Comparison of ENCODE assay signal across 9 cellular contexts in the genomic region with DNA sequence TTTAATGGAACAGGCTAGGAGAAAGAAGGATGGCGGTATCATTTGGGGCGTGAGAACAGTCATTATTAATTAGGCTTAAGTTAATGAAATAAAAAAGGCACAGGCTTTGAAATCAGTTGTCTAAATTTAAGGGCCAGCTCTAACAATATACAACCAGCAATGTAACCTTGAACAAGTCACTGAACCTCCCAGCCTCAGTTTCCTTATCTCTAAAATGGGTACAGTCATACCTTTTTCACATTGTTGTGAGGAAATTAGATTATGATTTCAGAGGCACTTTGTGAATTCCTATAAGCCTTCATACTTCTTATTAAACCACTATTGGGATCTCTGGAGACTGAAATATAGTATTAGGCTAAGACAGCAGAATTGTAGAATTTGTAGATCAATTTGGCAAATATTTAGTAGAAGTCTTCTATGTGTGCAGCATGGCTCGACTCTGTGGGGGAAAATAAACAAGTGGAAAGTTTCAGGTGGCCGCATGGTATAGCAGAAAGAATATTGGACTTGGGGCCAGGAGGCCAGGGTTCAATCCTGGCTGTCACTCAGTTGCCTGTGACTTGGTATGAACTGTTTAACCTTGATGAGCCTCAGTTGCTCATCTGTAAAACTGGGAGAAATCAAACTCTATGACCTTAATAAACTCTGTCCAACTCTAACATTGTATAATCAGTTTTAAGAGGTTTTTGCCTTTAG.
A peak's percentile ranks its signal among the peaks of the same experiment; 100 is the strongest.
DNase-seq lines count a peak whose midpoint lies in the region; ATAC-seq and TF ChIP-seq lines count a peak whose summit lies in the region.
"Had no signal": no experiment of that assay in that cellular context is flagged by ENCODE, and none has a peak within 500 bp of the region (broad histone marks: within the 10 kb centered on the region; RNA-seq: fewer than 3 reads in every experiment).

No MANE protein-coding gene starts in this region.

- TF ChIP-seq POLR2A in heart left ventricle (IDR thresholded peaks at IDR 0.05), result no peak
- TF ChIP-seq POLR2A in adrenal gland (IDR thresholded peaks at IDR 0.05), result no peak

- TF ChIP-seq CTCF in heart left ventricle (IDR thresholded peaks at IDR 0.05) (no peak), adrenal gland (IDR thresholded peaks at IDR 0.05) (no peak), upper lobe of right lung (IDR thresholded peaks at IDR 0.05) (no peak)

- H3K4me3 ChIP-seq in heart left ventricle (no peak overlapping the region), right cardiac atrium (ENCODE audit: low read length) (no peak overlapping the region), adrenal gland (no peak overlapping the region), muscle layer of colon (ENCODE audit: low read depth in 1 of 2, low read length in 2 of 2) (no peak overlapping the region), upper lobe of right lung (no peak overlapping the region)
- H3K4me3 ChIP-seq: SJSA1 had no signal

- H3K27me3 ChIP-seq in heart left ventricle, result no peaks in the 10 kb centered on the region
- H3K27me3 ChIP-seq in right cardiac atrium (ENCODE audit: control insufficient read depth, insufficient read depth), result no peaks in the 10 kb centered on the region
- H3K27me3 ChIP-seq in adrenal gland, result no peaks in the 10 kb centered on the region
- H3K27me3 ChIP-seq in muscle layer of colon (ENCODE audit: control insufficient read depth in 1 of 2, insufficient read depth in 2 of 2, low read length in 2 of 2), result no peaks in the 10 kb centered on the region
- H3K27me3 ChIP-seq in upper lobe of right lung, result no peaks in the 10 kb centered on the region
- H3K27me3 ChIP-seq: SJSA1 had no signal

- H3K9me3 ChIP-seq in heart left ventricle (no peaks in the 10 kb centered on the region), right cardiac atrium (ENCODE audit: control insufficient read depth, low read length) (no peaks in the 10 kb centered on the region), adrenal gland (replicated peaks in 1 of 3) (no peaks in the 10 kb centered on the region), muscle layer of colon (ENCODE audit: low read length) (no peaks in the 10 kb centered on the region), upper lobe of right lung (no peaks in the 10 kb centered on the region)
- H3K9me3 ChIP-seq: SJSA1 had no signal

- no peak for ATAC-seq in heart left ventricle
- no peak for ATAC-seq in right cardiac atrium
- no peak for ATAC-seq in upper lobe of right lung

- 73 to 97% (median 89%) methylated on average over 4 of the region's 4 CpGs for WGBS in heart left ventricle, 4 donors
- 85% methylated on average over 4 of the region's 4 CpGs for WGBS in right cardiac atrium
- WGBS in adrenal gland, 4 donors, result 77 to 94% (median 88%) methylated on average over 4 of the region's 4 CpGs

- no peak overlapping the region for H3K9ac ChIP-seq in muscle layer of colon (ENCODE audit: low read length)

- intact Hi-C loops in heart left ventricle (cut with DNase I), result loop anchor here in 5 of 10 donors (5.0 to 10.0 kb wide), 5 partner anchors 45 to 115 kb away; no protein-coding TSS in a partner anchor
- intact Hi-C loops in right cardiac atrium (cut with DNase I), result no loop called here
- intact Hi-C loops in adrenal gland (cut with DNase I), result no loop called here
- intact Hi-C loops in upper lobe of right lung (cut with DNase I), result no loop called here

- H3K4me1 ChIP-seq in heart left ventricle, result peaks cover 5 to 98% (median 67%) of the 10 kb centered on the region in 12 donors
- H3K4me1 ChIP-seq in right cardiac atrium (ENCODE audit: control insufficient read depth, insufficient read depth, low read length), result peaks cover 11% of the 10 kb centered on the region
- peaks cover 33 to 43% of the 10 kb centered on the region in 2 donors for H3K4me1 ChIP-seq in adrenal gland (replicated peaks in 1 of 2)
- H3K4me1 ChIP-seq in muscle layer of colon (ENCODE audit: insufficient read depth, low read length), result peaks cover 81% of the 10 kb centered on the region
- peaks cover 63% of the 10 kb centered on the region for H3K4me1 ChIP-seq in upper lobe of right lung

- H3K27ac ChIP-seq in heart left ventricle (peak overlapping the region in 11 of 12 donors; percentile 64 to 90 (median 81)), right cardiac atrium (ENCODE audit: low read length) (no peak overlapping the region), adrenal gland (peak overlapping the region in 4 of 5 donors; percentile 43 to 93 (median 67)), muscle layer of colon (ENCODE audit: low read depth, low read length) (peak overlapping the region; percentile 77), upper lobe of right lung (peak overlapping the region; percentile 82)

- no peaks in the 10 kb centered on the region for H3K36me3 ChIP-seq in heart left ventricle
- no peaks in the 10 kb centered on the region for H3K36me3 ChIP-seq in adrenal gland (replicated peaks in 1 of 2)
- H3K36me3 ChIP-seq in muscle layer of colon (ENCODE audit: insufficient read depth, low read length), result no peaks in the 10 kb centered on the region
- H3K36me3 ChIP-seq in upper lobe of right lung, result no peaks in the 10 kb centered on the region

- DNase-seq in heart left ventricle, result no peak
- no peak for DNase-seq in right cardiac atrium
- no peak for DNase-seq in adrenal gland
- DNase-seq in upper lobe of right lung, result no peak
- no peak for DNase-seq in NCI-H2107 (lab: John Stamatoyannopoulos, UW)
- DNase-seq in epidermal melanocyte (ENCODE audit: insufficient read length, low spot score), result no peak
- DNase-seq in HPDE6-E6E7 (ENCODE audit: extremely low spot score), result no peak
